Comparison of ENCODE assay signal across 17 cellular contexts in genomic region chr19:33290956-33291622, GRCh38. TPM values are rescaled to one million over a fixed set of nuclear protein-coding genes. Genes with fewer than 3 reads are reported as not detected.
DNase-seq lines count a peak whose midpoint lies in the region; ATAC-seq, FAIRE-seq and TF ChIP-seq lines count a peak whose summit lies in the region.
"Had no signal": no experiment of that assay in that cellular context is flagged by ENCODE, and none has a peak within 500 bp of the region (broad histone marks: within the 10 kb centered on the region; RNA-seq: fewer than 3 reads in every experiment).

No MANE protein-coding gene starts in this region.

- no peaks in the 10 kb centered on the region for H3K4me1 ChIP-seq in right atrium auricular region
- peaks cover 0 to 7% (median 0%) of the 10 kb centered on the region in 4 experiments; a peak in 2 of 7 replicates for H3K4me1 ChIP-seq in H1 (replicated peaks in 1 of 4; ENCODE audit: control insufficient read depth in 3 of 4, insufficient read depth in 4 of 4, low read length in 3 of 4)
- H3K4me1 ChIP-seq in mesenchymal stem cell (ENCODE audit: control insufficient read depth, insufficient read depth, low read depth, low read length), result peaks cover 27% of the 10 kb centered on the region
- peaks cover 60% of the 10 kb centered on the region for H3K4me1 ChIP-seq in vagina
- peaks cover 2% of the 10 kb centered on the region; the same call in 1 of the 2 replicates for H3K4me1 ChIP-seq in GM23338 (ENCODE audit: insufficient read depth)
- H3K4me1 ChIP-seq: testis had no signal

- TF ChIP-seq RAD21 in H1 (IDR thresholded peaks at IDR 0.05 in 1 of 2, conservative IDR thresholded peaks at IDR 0.05 in 1 of 2; ENCODE audit: low read depth in 2 of 2, low read length in 2 of 2), result no peak

- no peak for TF ChIP-seq EP300 in H1 (IDR thresholded peaks at IDR 0.05; ENCODE audit: borderline replicate concordance in 1 of 2, low read depth in 2 of 2, low read length in 2 of 2)

- H2AFZ ChIP-seq in H1 (ENCODE audit: low read length) (no peak overlapping the region; the same call in 1 of the 2 replicates), mesenchymal stem cell (ENCODE audit: low read depth, low read length) (no peak overlapping the region), GM23338 (no peak overlapping the region)

- no peaks in the 10 kb centered on the region for H3K79me2 ChIP-seq in H1 (ENCODE audit: control insufficient read depth in 1 of 2, insufficient read depth in 2 of 2, low read length in 2 of 2)
- no peaks in the 10 kb centered on the region for H3K79me2 ChIP-seq in GM23338 (replicated peaks; ENCODE audit: insufficient read depth)

- no peak for FAIRE-seq in H1 (lab: Jason Lieb, UNC)
- FAIRE-seq: frontal cortex, K562 had no signal

- H2BK20ac ChIP-seq in H1 (ENCODE audit: low read length), result peak overlapping the region; percentile 61; the same call in 1 of the 2 replicates

- ATAC-seq in left cardiac atrium (no peak), GM23338 (no peak)
- ATAC-seq: K562 had no signal

- H3F3A ChIP-seq in GM23338 (replicated peaks; ENCODE audit: low read depth), result no peaks in the 10 kb centered on the region

- no peaks in the 10 kb centered on the region for H3K36me3 Mint-ChIP-seq in osteocyte (ENCODE audit: unreplicated experiment)
- H3K36me3 Mint-ChIP-seq in GM23338 (ENCODE audit: low read depth), result no peaks in the 10 kb centered on the region

- no peak for TF ChIP-seq POLR2A in H1 (IDR thresholded peaks at IDR 0.05; ENCODE audit: control extremely low read depth in 1 of 2, low read depth in 2 of 2, low read length in 2 of 2)
- TF ChIP-seq POLR2A in vagina (IDR thresholded peaks at IDR 0.05), result no peak

- no peak overlapping the region for H3K27ac ChIP-seq in right atrium auricular region
- H3K27ac ChIP-seq in H1 (ENCODE audit: low read depth, low read length), result no peak overlapping the region
- peak overlapping the region; percentile 27 for H3K27ac ChIP-seq in mesenchymal stem cell (ENCODE audit: low read length, poor library complexity, severe bottlenecking)
- peak overlapping the region; percentile 88 for H3K27ac ChIP-seq in vagina
- H3K27ac ChIP-seq in GM23338 (ENCODE audit: low read depth), result no peak overlapping the region
- H3K27ac ChIP-seq: dorsolateral prefrontal cortex, testis had no signal

- peaks cover 16% of the 10 kb centered on the region for H3K27me3 Mint-ChIP-seq in osteocyte (ENCODE audit: unreplicated experiment)
- peaks cover 1% of the 10 kb centered on the region for H3K27me3 Mint-ChIP-seq in GM23338 (ENCODE audit: insufficient read depth, low read depth, poor library complexity)

- H3K9me2 ChIP-seq in GM23338 (ENCODE audit: insufficient read depth), result peaks cover 5% of the 10 kb centered on the region; the same call in 1 of the 2 replicates

- H3K4me3 ChIP-seq in right atrium auricular region, result no peak overlapping the region
- no peak overlapping the region for H3K4me3 ChIP-seq in H1 (ENCODE audit: extremely low read depth in 1 of 4, insufficient read depth in 2 of 4, low read depth in 3 of 4, low read length in 4 of 4)
- H3K4me3 ChIP-seq in mesenchymal stem cell (ENCODE audit: insufficient read depth in 1 of 2, low read depth in 1 of 2, low read length in 2 of 2), result no peak overlapping the region
- no peak overlapping the region for H3K4me3 ChIP-seq in vagina
- H3K4me3 ChIP-seq in GM23338, result no peak overlapping the region
- H3K4me3 ChIP-seq: dorsolateral prefrontal cortex, K562, testis had no signal

- H4K8ac ChIP-seq in H1 (ENCODE audit: extremely low read depth, insufficient read depth, low read length) (no peak overlapping the region), mesenchymal stem cell (ENCODE audit: low read length) (no peak overlapping the region)

- H2BK120ac ChIP-seq in H1 (replicated peaks; ENCODE audit: low read depth, low read length), result no peak overlapping the region
- H2BK120ac ChIP-seq in mesenchymal stem cell (ENCODE audit: low read depth, low read length), result no peak overlapping the region

- H3K4ac ChIP-seq in H1 (replicated peaks; ENCODE audit: insufficient read length, low read depth, low read length) (no peak overlapping the region), mesenchymal stem cell (ENCODE audit: low read depth in 1 of 2, low read length in 2 of 2) (no peak overlapping the region)

- H2BK5ac ChIP-seq in H1 (ENCODE audit: low read depth, low read length) (no peak overlapping the region), mesenchymal stem cell (ENCODE audit: low read depth, low read length, poor library complexity, severe bottlenecking) (no peak overlapping the region)

- H2AK5ac ChIP-seq in H1 (ENCODE audit: low read depth, low read length) (no peak overlapping the region), mesenchymal stem cell (ENCODE audit: low read length, severe bottlenecking) (peak overlapping the region; percentile 70)

- no peak overlapping the region for H3K9ac ChIP-seq in H1 (replicated peaks in 1 of 4; ENCODE audit: extremely low read depth in 1 of 4, low read depth in 3 of 4, low read length in 3 of 4)
- no peak overlapping the region for H3K9ac ChIP-seq in mesenchymal stem cell (ENCODE audit: low read length)

- DNase-seq in left cardiac atrium, result peak; percentile 3
- DNase-seq in right atrium auricular region (ENCODE audit: low spot score), result no peak
- no peak for DNase-seq in H1 (ENCODE audit: low read depth in 1 of 2, low spot score in 2 of 2)
- no peak for DNase-seq in mesenchymal stem cell
- no peak for DNase-seq in vagina (ENCODE audit: extremely low spot score in 2 of 2)
- no peak for DNase-seq in NOMO-1 (lab: John Stamatoyannopoulos, UW; ENCODE audit: unreplicated experiment in 2 of 2)
- DNase-seq in osteocyte (ENCODE audit: extremely low spot score, unreplicated experiment), result no peak
- no peak for DNase-seq in GM23338 (ENCODE audit: low spot score)
- DNase-seq: amniotic stem cell, DMS 273 treated with DMSO at 0.1 percent for 48 hours, dorsolateral prefrontal cortex, NCI-H1436 treated with DMSO at 0.1 percent for 48 hours, NCI-H524, testis had no signal

- intact Hi-C loops in left cardiac atrium (cut with DNase I), result no loop called here
- intact Hi-C loops in vagina (cut with DNase I), result no loop called here

- CTCF ChIA-PET in H1 (lab: Charles Lee; ENCODE audit: partially characterized antibody), result interaction anchor here (1.0 to 1.4 kb wide), 3 partner anchors 13 to 107 kb away, joined by 4 to 7 read pairs (median 5); no protein-coding TSS in a partner anchor

- no peak overlapping the region for H3K56ac ChIP-seq in H1 (replicated peaks; ENCODE audit: insufficient read length, low read depth, low read length)

- H4K20me1 ChIP-seq in H1 (replicated peaks in 1 of 2; ENCODE audit: control insufficient read depth in 1 of 2, insufficient read depth in 2 of 2, low read length in 2 of 2) (no peaks in the 10 kb centered on the region), GM23338 (replicated peaks; ENCODE audit: insufficient read depth) (no peaks in the 10 kb centered on the region)

- H3K9me3 ChIP-seq in right atrium auricular region, result peaks cover 0 to 22% of the 10 kb centered on the region in 2 donors
- H3K9me3 ChIP-seq in H1 (ENCODE audit: insufficient read depth in 2 of 2, low read depth in 1 of 2, low read length in 1 of 2), result peaks cover 0 to 5% of the 10 kb centered on the region in 2 experiments; a peak in 1 of 4 replicates
- H3K9me3 ChIP-seq in mesenchymal stem cell (ENCODE audit: control insufficient read depth, low read length), result peaks cover 18% of the 10 kb centered on the region
- no peaks in the 10 kb centered on the region for H3K9me3 ChIP-seq in vagina
- H3K9me3 ChIP-seq: testis had no signal

- H4K91ac ChIP-seq in H1 (replicated peaks; ENCODE audit: insufficient read length, low read length) (no peak overlapping the region), mesenchymal stem cell (ENCODE audit: low read length) (no peak overlapping the region)

- H3K4me1 Mint-ChIP-seq in osteocyte (ENCODE audit: unreplicated experiment) (no peaks in the 10 kb centered on the region), GM23338 (peaks cover 9% of the 10 kb centered on the region)

- no peak overlapping the region for H3K27ac Mint-ChIP-seq in osteocyte (ENCODE audit: unreplicated experiment)
- H3K27ac Mint-ChIP-seq in GM23338, result no peak overlapping the region; the same call in 1 of the 2 replicates
- H3K27ac Mint-ChIP-seq: activated T-helper 1 cell treated with anti-CD3 and anti-CD28 coated beads, Interleukin-12 subunit alpha, Interleukin-12 subunit beta, Interleukin-2, Interleukin-4 antibody, amounts not matched to agents 30 ng/mL and 10 ng/mL and 1 ng/mL, durations not matched to agents 14 hours and 24 hours and 36 hours had no signal

- no peak overlapping the region for H3K4me3 Mint-ChIP-seq in osteocyte (ENCODE audit: unreplicated experiment)
- H3K4me3 Mint-ChIP-seq in GM23338, result no peak overlapping the region
- H3K4me3 Mint-ChIP-seq: activated T-helper 1 cell treated with anti-CD3 and anti-CD28 coated beads, Interleukin-12 subunit alpha, Interleukin-12 subunit beta, Interleukin-2, Interleukin-4 antibody, amounts not matched to agents 30 ng/mL and 10 ng/mL and 1 ng/mL, durations not matched to agents 14 hours and 24 hours and 36 hours had no signal

- H3K14ac ChIP-seq in H1 (ENCODE audit: insufficient read length) (no peak overlapping the region), mesenchymal stem cell (ENCODE audit: low read length in 2 of 2) (no peak overlapping the region)

- H2BK15ac ChIP-seq in H1 (ENCODE audit: low read length), result no peak overlapping the region
- no peak overlapping the region for H2BK15ac ChIP-seq in mesenchymal stem cell (ENCODE audit: low read depth, poor library complexity, severe bottlenecking)

- H2BK12ac ChIP-seq in H1 (ENCODE audit: low read depth, low read length) (no peak overlapping the region), mesenchymal stem cell (ENCODE audit: low read length in 2 of 2) (no peak overlapping the region)

- H3K18ac ChIP-seq in H1 (ENCODE audit: extremely low read depth, low read length) (no peak overlapping the region), mesenchymal stem cell (ENCODE audit: low read depth in 1 of 2, low read length in 2 of 2) (no peak overlapping the region)

- no peaks in the 10 kb centered on the region for H3K79me1 ChIP-seq in H1 (ENCODE audit: low read depth, low read length)
- H3K79me1 ChIP-seq in mesenchymal stem cell (replicated peaks; ENCODE audit: low read length, poor library complexity, severe bottlenecking), result no peaks in the 10 kb centered on the region

- H3K9me3 Mint-ChIP-seq in osteocyte (ENCODE audit: unreplicated experiment) (peaks cover 15% of the 10 kb centered on the region), GM23338 (peaks cover 12% of the 10 kb centered on the region)

- H3K27me3 ChIP-seq in right atrium auricular region (no peaks in the 10 kb centered on the region), H1 (replicated peaks in 1 of 4; ENCODE audit: control insufficient read depth in 3 of 4, extremely low read depth in 1 of 4, insufficient read depth in 3 of 4, low read length in 3 of 4) (no peaks in the 10 kb centered on the region; a peak in 1 of 7 replicates), mesenchymal stem cell (ENCODE audit: control insufficient read depth in 1 of 2, insufficient read depth in 1 of 2, low read length in 2 of 2) (peaks cover 0 to 10% of the 10 kb centered on the region in 2 experiments), vagina (no peaks in the 10 kb centered on the region), GM23338 (ENCODE audit: insufficient read depth) (no peaks in the 10 kb centered on the region)
- H3K27me3 ChIP-seq: testis had no signal

- H3K23me2 ChIP-seq in H1 (ENCODE audit: low read depth, low read length), result no peaks in the 10 kb centered on the region

- H4K5ac ChIP-seq in H1 (ENCODE audit: insufficient read length, low read depth, low read length), result no peak overlapping the region

- TF ChIP-seq CTCF in right atrium auricular region (IDR thresholded peaks at IDR 0.05), result no peak
- TF ChIP-seq CTCF in H1 (IDR thresholded peaks at IDR 0.05; ENCODE audit: control extremely low read depth in 1 of 3, insufficient read depth in 1 of 3, low read depth in 1 of 3, low read length in 3 of 3), result no peak
- no peak for TF ChIP-seq CTCF in vagina (IDR thresholded peaks at IDR 0.05)
- TF ChIP-seq CTCF in osteocyte (IDR thresholded peaks at IDR 0.05), result no peak
- TF ChIP-seq CTCF in GM23338 (conservative IDR thresholded peaks at IDR 0.05; ENCODE audit: low read depth in 2 of 2), result no peak

- no peaks in the 10 kb centered on the region for H3K36me3 ChIP-seq in right atrium auricular region
- H3K36me3 ChIP-seq in H1 (ENCODE audit: control insufficient read depth in 2 of 4, insufficient read depth in 4 of 4, low read length in 3 of 4), result no peaks in the 10 kb centered on the region; a peak in 1 of 8 replicates
- no peaks in the 10 kb centered on the region for H3K36me3 ChIP-seq in mesenchymal stem cell (ENCODE audit: control insufficient read depth in 1 of 2, insufficient read depth in 2 of 2, low read depth in 1 of 2, low read length in 2 of 2)
- H3K36me3 ChIP-seq in vagina, result no peaks in the 10 kb centered on the region
- H3K36me3 ChIP-seq in GM23338 (ENCODE audit: insufficient read depth), result no peaks in the 10 kb centered on the region

- WGBS in H1 (ENCODE audit: extremely low coverage in 1 of 2, insufficient coverage in 1 of 2, insufficient read length in 1 of 2, insufficient replicate concordance in 2 of 2, low coverage in 1 of 2, low lambda C conversion rate in 2 of 2, missing lambda C conversion rate in 1 of 2), 2 experiments, result 90% methylated on average over 13 of the region's 14 CpGs; no CpG with 5 or more reads in 1 of the 2 experiments
- WGBS in mesenchymal stem cell, result 73% methylated on average over 14 of the region's 14 CpGs

- POLR2A ChIA-PET in H1 (lab: Charles Lee; ENCODE audit: partially characterized antibody), result interaction anchor here (1.1 to 4.7 kb wide), 2 partner anchors 9 to 16 kb away, joined by 3 to 16 read pairs; no protein-coding TSS in a partner anchor

- H3K4me2 ChIP-seq in H1 (ENCODE audit: insufficient read depth in 1 of 2, low read depth in 2 of 2, low read length in 2 of 2) (no peak overlapping the region), mesenchymal stem cell (ENCODE audit: low read length, poor library complexity, severe bottlenecking) (peak overlapping the region; percentile 12), GM23338 (no peak overlapping the region)

- H3K23ac ChIP-seq in H1 (ENCODE audit: insufficient read length) (no peak overlapping the region), mesenchymal stem cell (ENCODE audit: low read length in 2 of 2) (no peak overlapping the region)

RNA-seq across cellular contexts. Expression of gene CEBPA, which starts 11.2 kb away (rescaled TPM):
- 10 to 100 TPM; 21.0 to 41.8 TPM for total RNA-seq in left cardiac atrium
- 10 to 100 TPM in 1 of 2 donors, 1 to 10 TPM in 1; 1.3 to 11.0 TPM for total RNA-seq in right atrium auricular region
- 2.7 and 3.0 TPM in 2 replicates for total RNA-seq in H1 (2021; fragmentation: NEBNext Ultra II Directional; extraction: Animal tissue kit (Norgen Biotek cat#: 25700))
- 2.0 and 2.4 TPM in 2 replicates for polyA plus RNA-seq in H1 (2011; rRNA removed)
- polyA plus RNA-seq in H1 (2011; cell fraction: cytosol; rRNA removed), result 2.1 TPM
- polyA plus RNA-seq in H1 (2011; cell fraction: nucleus; rRNA removed), result 1.4 TPM
- polyA plus RNA-seq in H1 (2012, experiment 1 of 2), result 1.1 to 1.9 TPM (median 1.5 TPM) in 4 replicates
- polyA plus RNA-seq in H1 (2012, experiment 2 of 2), result 1.4 TPM
- polyA plus RNA-seq in H1 (2013, experiment 1 of 2), result 1.5 TPM
- polyA plus RNA-seq in H1 (2013, experiment 2 of 2), result 1.3 TPM
- polyA minus RNA-seq in H1 (2011; rRNA and poly(A)+ RNA removed), result 1.4 and 1.6 TPM in 2 replicates
- 2.1 TPM for polyA minus RNA-seq in H1 (2011; cell fraction: cytosol; rRNA and poly(A)+ RNA removed)
- 6.4 TPM for polyA minus RNA-seq in H1 (2011; cell fraction: nucleus; rRNA and poly(A)+ RNA removed)
- 0.03 TPM for polyA plus RNA-seq in mesenchymal stem cell (2013, experiment 1 of 2)
- polyA plus RNA-seq in mesenchymal stem cell (2013, experiment 2 of 2), result 0.07 TPM
- total RNA-seq in vagina, result 38.3 TPM
- total RNA-seq in osteocyte, result 0.86 and 1.4 TPM in 2 replicates
- 2.6 and 5.0 TPM in 2 replicates for total RNA-seq in GM23338 (2014; rRNA removed; shearing (Covaris generic))
- 0.50 and 1.2 TPM in 2 replicates for polyA plus RNA-seq in GM23338 (2016; fragmentation: Nextera tagmentation; extraction: Ambion mirVana)

Comparison
In these comparisons a context has a peak if more than half of its experiments do, and no peak if none do; other contexts are left out.
1. H3K27ac ChIP-seq: peak in mesenchymal stem cell (single experiment) and vagina (single experiment); none in right atrium auricular region (0 of 2), H1 (single experiment) and GM23338 (single experiment).